In the genomic region with DNA sequence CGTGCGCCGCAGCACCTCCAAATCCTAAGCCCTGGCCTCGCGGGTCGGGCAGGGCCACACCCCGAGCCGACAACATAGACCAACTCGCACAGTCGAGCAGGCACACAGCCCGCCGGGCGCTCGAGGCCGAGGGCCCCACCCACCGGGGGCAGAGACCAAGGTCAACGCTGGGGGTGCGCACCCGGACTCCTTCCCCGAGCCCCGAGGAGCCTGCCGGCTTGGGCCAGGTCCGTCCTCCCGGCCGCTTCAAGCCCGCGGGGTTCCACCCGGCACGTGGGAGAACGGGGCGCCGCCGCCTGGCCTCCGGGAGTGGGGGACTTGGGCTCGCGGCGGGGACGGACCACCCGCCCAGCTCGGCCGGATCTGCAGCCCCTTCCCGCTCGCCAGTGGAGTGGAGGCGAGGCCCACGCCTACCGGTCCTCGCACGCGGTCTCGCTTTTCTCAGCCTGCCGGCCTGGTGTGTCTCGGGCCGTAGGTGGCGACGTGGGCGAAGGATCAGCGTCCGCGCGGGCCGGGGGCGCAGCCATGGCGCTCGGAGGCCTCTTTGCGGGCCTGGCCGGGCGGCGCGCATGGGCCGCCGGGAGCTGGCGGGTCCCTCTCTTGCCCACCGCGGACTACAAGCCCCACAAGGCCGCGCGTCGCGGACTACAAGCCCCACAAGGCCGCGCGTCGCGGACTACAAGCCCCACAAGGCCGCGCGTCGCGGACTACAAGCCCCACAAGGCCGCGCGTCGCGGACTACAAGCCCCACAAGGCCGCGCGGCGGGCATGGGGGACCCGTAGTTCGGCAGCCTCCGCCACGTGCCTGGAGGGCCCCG, we compare ENCODE assay signal across 1 cellular context.
TF ChIP-seq lines count a peak whose summit lies in the region.

A gene (minus strand): TSS at position 571 of the 818 bp plus-strand sequence. CDS start 44 bp downstream, at position 527.

TF ChIP-seq in HepG2, 621 proteins besides CTCF, POLR2A, EP300 and RAD21 (continued from another document and continues in another):
- TF ChIP-seq, protein P1, sequence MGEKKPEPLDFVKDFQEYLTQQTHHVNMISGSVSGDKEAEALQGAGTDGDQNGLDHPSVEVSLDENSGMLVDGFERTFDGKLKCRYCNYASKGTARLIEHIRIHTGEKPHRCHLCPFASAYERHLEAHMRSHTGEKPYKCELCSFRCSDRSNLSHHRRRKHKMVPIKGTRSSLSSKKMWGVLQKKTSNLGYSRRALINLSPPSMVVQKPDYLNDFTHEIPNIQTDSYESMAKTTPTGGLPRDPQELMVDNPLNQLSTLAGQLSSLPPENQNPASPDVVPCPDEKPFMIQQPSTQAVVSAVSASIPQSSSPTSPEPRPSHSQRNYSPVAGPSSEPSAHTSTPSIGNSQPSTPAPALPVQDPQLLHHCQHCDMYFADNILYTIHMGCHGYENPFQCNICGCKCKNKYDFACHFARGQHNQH (CRISPR knock-in tag; IDR thresholded peaks at IDR 0.05), result peak; percentile 99
- no peak; the same call in 1 of the 2 replicates for TF ChIP-seq SNAI1 (CRISPR knock-in tag; IDR thresholded peaks at IDR 0.05; ENCODE audit: borderline replicate concordance)
- peak; percentile 26 for TF ChIP-seq ZNF329 (CRISPR knock-in tag; IDR thresholded peaks at IDR 0.05; ENCODE audit: low read depth)
- TF ChIP-seq, protein P2, sequence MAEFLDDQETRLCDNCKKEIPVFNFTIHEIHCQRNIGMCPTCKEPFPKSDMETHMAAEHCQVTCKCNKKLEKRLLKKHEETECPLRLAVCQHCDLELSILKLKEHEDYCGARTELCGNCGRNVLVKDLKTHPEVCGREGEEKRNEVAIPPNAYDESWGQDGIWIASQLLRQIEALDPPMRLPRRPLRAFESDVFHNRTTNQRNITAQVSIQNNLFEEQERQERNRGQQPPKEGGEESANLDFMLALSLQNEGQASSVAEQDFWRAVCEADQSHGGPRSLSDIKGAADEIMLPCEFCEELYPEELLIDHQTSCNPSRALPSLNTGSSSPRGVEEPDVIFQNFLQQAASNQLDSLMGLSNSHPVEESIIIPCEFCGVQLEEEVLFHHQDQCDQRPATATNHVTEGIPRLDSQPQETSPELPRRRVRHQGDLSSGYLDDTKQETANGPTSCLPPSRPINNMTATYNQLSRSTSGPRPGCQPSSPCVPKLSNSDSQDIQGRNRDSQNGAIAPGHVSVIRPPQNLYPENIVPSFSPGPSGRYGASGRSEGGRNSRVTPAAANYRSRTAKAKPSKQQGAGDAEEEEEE (CRISPR knock-in tag; IDR thresholded peaks at IDR 0.05; ENCODE audit: borderline replicate concordance), result peak; percentile 94; the same call in 1 of the 2 replicates
- TF ChIP-seq, protein P3, sequence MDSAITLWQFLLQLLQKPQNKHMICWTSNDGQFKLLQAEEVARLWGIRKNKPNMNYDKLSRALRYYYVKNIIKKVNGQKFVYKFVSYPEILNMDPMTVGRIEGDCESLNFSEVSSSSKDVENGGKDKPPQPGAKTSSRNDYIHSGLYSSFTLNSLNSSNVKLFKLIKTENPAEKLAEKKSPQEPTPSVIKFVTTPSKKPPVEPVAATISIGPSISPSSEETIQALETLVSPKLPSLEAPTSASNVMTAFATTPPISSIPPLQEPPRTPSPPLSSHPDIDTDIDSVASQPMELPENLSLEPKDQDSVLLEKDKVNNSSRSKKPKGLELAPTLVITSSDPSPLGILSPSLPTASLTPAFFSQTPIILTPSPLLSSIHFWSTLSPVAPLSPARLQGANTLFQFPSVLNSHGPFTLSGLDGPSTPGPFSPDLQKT (CRISPR knock-in tag; IDR thresholded peaks at IDR 0.05; ENCODE audit: borderline replicate concordance), result peak; percentile 92
- peak; percentile 100 for TF ChIP-seq DMAP1 (CRISPR knock-in tag; IDR thresholded peaks at IDR 0.05)
- TF ChIP-seq CENPX (CRISPR knock-in tag; IDR thresholded peaks at IDR 0.05), result no peak; the same call in 1 of the 2 replicates
- TF ChIP-seq NFE2L2 (IDR thresholded peaks at IDR 0.05; ENCODE audit: low read length), result no peak
- peak; percentile 72; the same call in 1 of the 2 replicates for TF ChIP-seq ZNF879 (CRISPR knock-in tag; IDR thresholded peaks at IDR 0.05)
- TF ChIP-seq BRD4 (CRISPR knock-in tag; IDR thresholded peaks at IDR 0.05), result peak; percentile 100
- TF ChIP-seq, protein P4, sequence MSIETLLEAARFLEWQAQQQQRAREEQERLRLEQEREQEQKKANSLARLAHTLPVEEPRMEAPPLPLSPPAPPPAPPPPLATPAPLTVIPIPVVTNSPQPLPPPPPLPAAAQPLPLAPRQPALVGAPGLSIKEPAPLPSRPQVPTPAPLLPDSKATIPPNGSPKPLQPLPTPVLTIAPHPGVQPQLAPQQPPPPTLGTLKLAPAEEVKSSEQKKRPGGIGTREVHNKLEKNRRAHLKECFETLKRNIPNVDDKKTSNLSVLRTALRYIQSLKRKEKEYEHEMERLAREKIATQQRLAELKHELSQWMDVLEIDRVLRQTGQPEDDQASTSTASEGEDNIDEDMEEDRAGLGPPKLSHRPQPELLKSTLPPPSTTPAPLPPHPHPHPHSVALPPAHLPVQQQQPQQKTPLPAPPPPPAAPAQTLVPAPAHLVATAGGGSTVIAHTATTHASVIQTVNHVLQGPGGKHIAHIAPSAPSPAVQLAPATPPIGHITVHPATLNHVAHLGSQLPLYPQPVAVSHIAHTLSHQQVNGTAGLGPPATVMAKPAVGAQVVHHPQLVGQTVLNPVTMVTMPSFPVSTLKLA (IDR thresholded peaks at IDR 0.05), result peak; percentile 97
- TF ChIP-seq, protein P5, sequence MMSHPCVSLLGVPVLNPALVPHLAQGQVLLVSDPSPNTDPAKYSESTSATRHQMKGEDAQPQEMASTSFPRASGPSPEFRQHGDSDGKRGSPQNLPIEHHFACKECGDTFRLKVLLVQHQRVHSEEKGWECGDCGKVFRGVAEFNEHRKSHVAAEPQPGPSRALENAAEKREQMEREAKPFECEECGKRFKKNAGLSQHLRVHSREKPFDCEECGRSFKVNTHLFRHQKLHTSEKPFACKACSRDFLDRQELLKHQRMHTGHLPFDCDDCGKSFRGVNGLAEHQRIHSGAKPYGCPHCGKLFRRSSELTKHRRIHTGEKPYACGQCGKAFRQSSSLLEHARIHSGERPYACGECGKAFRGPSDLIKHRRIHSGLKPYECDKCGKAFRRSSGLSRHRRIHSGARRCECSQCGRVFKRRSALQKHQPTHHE (CRISPR knock-in tag; IDR thresholded peaks at IDR 0.05; ENCODE audit: borderline replicate concordance), result peak; percentile 100
- TF ChIP-seq ZNF577 (CRISPR knock-in tag; IDR thresholded peaks at IDR 0.05; ENCODE audit: borderline replicate concordance, low read depth), result peak; percentile 99
- peak; percentile 99 for TF ChIP-seq ZC3H13 (CRISPR knock-in tag; IDR thresholded peaks at IDR 0.05)
- peak; percentile 91 for TF ChIP-seq ZSCAN29 (CRISPR knock-in tag; conservative IDR thresholded peaks at IDR 0.05)
- peak; percentile 97 for TF ChIP-seq BRCA1 (CRISPR knock-in tag; IDR thresholded peaks at IDR 0.05)
- TF ChIP-seq RORA (CRISPR knock-in tag; IDR thresholded peaks at IDR 0.05), result peak; percentile 91; the same call in 1 of the 2 replicates
- TF ChIP-seq, protein P6, sequence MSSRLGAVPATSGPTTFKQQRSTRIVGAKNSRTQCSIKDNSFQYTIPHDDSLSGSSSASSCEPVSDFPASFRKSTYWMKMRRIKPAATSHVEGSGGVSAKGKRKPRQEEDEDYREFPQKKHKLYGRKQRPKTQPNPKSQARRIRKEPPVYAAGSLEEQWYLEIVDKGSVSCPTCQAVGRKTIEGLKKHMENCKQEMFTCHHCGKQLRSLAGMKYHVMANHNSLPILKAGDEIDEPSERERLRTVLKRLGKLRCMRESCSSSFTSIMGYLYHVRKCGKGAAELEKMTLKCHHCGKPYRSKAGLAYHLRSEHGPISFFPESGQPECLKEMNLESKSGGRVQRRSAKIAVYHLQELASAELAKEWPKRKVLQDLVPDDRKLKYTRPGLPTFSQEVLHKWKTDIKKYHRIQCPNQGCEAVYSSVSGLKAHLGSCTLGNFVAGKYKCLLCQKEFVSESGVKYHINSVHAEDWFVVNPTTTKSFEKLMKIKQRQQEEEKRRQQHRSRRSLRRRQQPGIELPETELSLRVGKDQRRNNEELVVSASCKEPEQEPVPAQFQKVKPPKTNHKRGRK (CRISPR knock-in tag; IDR thresholded peaks at IDR 0.05), result 0 out of 2 replicates have a peak, but pooled peaks have one; percentile 81
- TF ChIP-seq ZNF121 (CRISPR knock-in tag; IDR thresholded peaks at IDR 0.05), result peak; percentile 30
- TF ChIP-seq ZFP36 (IDR thresholded peaks at IDR 0.05; ENCODE audit: borderline replicate concordance, low read depth, low read length, partially characterized antibody), result no peak
- TF ChIP-seq ZNF563 (CRISPR knock-in tag; IDR thresholded peaks at IDR 0.05), result peak; percentile 97
- TF ChIP-seq DNMT1 (CRISPR knock-in tag; IDR thresholded peaks at IDR 0.05), result peak; percentile 98
- TF ChIP-seq ZNF768 (CRISPR knock-in tag; IDR thresholded peaks at IDR 0.05), result peak; percentile 85; the same call in 1 of the 2 replicates
- TF ChIP-seq ATRX (CRISPR knock-in tag; IDR thresholded peaks at IDR 0.05; ENCODE audit: borderline replicate concordance), result 0 out of 2 replicates have a peak, but pooled peaks have one; percentile 13
- TF ChIP-seq, protein P7, sequence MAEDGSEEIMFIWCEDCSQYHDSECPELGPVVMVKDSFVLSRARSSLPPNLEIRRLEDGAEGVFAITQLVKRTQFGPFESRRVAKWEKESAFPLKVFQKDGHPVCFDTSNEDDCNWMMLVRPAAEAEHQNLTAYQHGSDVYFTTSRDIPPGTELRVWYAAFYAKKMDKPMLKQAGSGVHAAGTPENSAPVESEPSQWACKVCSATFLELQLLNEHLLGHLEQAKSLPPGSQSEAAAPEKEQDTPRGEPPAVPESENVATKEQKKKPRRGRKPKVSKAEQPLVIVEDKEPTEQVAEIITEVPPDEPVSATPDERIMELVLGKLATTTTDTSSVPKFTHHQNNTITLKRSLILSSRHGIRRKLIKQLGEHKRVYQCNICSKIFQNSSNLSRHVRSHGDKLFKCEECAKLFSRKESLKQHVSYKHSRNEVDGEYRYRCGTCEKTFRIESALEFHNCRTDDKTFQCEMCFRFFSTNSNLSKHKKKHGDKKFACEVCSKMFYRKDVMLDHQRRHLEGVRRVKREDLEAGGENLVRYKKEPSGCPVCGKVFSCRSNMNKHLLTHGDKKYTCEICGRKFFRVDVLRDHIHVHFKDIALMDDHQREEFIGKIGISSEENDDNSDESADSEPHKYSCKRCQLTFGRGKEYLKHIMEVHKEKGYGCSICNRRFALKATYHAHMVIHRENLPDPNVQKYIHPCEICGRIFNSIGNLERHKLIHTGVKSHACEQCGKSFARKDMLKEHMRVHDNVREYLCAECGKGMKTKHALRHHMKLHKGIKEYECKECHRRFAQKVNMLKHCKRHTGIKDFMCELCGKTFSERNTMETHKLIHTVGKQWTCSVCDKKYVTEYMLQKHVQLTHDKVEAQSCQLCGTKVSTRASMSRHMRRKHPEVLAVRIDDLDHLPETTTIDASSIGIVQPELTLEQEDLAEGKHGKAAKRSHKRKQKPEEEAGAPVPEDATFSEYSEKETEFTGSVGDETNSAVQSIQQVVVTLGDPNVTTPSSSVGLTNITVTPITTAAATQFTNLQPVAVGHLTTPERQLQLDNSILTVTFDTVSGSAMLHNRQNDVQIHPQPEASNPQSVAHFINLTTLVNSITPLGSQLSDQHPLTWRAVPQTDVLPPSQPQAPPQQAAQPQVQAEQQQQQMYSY (CRISPR knock-in tag; IDR thresholded peaks at IDR 0.05), result peak; percentile 84
- TF ChIP-seq IKZF1 (IDR thresholded peaks at IDR 0.05), result no peak
- TF ChIP-seq, protein P8, sequence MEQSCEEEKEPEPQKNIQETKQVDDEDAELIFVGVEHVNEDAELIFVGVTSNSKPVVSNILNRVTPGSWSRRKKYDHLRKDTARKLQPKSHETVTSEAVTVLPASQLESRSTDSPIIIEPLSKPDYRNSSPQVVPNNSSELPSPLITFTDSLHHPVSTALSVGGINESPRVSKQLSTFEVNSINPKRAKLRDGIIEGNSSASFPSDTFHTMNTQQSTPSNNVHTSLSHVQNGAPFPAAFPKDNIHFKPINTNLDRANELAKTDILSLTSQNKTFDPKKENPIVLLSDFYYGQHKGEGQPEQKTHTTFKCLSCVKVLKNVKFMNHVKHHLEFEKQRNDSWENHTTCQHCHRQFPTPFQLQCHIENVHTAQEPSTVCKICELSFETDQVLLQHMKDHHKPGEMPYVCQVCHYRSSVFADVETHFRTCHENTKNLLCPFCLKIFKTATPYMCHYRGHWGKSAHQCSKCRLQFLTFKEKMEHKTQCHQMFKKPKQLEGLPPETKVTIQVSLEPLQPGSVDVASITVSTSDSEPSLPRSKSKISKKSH (CRISPR knock-in tag; IDR thresholded peaks at IDR 0.05; ENCODE audit: borderline replicate concordance), result peak; percentile 89; the same call in 1 of the 2 replicates
- peak; percentile 5; the same call in 1 of the 2 replicates for TF ChIP-seq SRF (IDR thresholded peaks at IDR 0.05; ENCODE audit: low read depth, low read length)
- peak; percentile 90 for TF ChIP-seq RFXANK (CRISPR knock-in tag; IDR thresholded peaks at IDR 0.05)
- 0 out of 2 replicates have a peak, but pooled peaks have one; percentile 15 for TF ChIP-seq TCF7 (IDR thresholded peaks at IDR 0.05; ENCODE audit: low read depth)
- TF ChIP-seq SNRNP70 (IDR thresholded peaks at IDR 0.05; ENCODE audit: low read depth, low read length), result no peak
- no peak for TF ChIP-seq NFRKB (IDR thresholded peaks at IDR 0.05)
- peak; percentile 96 for TF ChIP-seq ZC3H4 (CRISPR knock-in tag; IDR thresholded peaks at IDR 0.05; ENCODE audit: borderline replicate concordance)
- TF ChIP-seq, protein P9, sequence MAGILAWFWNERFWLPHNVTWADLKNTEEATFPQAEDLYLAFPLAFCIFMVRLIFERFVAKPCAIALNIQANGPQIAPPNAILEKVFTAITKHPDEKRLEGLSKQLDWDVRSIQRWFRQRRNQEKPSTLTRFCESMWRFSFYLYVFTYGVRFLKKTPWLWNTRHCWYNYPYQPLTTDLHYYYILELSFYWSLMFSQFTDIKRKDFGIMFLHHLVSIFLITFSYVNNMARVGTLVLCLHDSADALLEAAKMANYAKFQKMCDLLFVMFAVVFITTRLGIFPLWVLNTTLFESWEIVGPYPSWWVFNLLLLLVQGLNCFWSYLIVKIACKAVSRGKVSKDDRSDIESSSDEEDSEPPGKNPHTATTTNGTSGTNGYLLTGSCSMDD (CRISPR knock-in tag; IDR thresholded peaks at IDR 0.05), result peak; percentile 96
- no peak; the same call in 1 of the 2 replicates for TF ChIP-seq ZFP82 (CRISPR knock-in tag; IDR thresholded peaks at IDR 0.05; ENCODE audit: borderline replicate concordance)
- peak; percentile 97 for TF ChIP-seq MYC (CRISPR knock-in tag; IDR thresholded peaks at IDR 0.05; ENCODE audit: borderline replicate concordance)
- peak; percentile 67; the same call in 1 of the 2 replicates for TF ChIP-seq NR3C1 (CRISPR knock-in tag; IDR thresholded peaks at IDR 0.05)
- TF ChIP-seq, protein P10, sequence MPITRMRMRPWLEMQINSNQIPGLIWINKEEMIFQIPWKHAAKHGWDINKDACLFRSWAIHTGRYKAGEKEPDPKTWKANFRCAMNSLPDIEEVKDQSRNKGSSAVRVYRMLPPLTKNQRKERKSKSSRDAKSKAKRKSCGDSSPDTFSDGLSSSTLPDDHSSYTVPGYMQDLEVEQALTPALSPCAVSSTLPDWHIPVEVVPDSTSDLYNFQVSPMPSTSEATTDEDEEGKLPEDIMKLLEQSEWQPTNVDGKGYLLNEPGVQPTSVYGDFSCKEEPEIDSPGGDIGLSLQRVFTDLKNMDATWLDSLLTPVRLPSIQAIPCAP (CRISPR knock-in tag; IDR thresholded peaks at IDR 0.05; ENCODE audit: low read depth), result peak; percentile 97
- peak; percentile 92 for TF ChIP-seq XRCC5 (optimal IDR thresholded peaks at IDR 0.05; ENCODE audit: low read length)
- TF ChIP-seq ELF4 (CRISPR knock-in tag; IDR thresholded peaks at IDR 0.05; ENCODE audit: borderline replicate concordance), result peak; percentile 95
- peak; percentile 87 for TF ChIP-seq KMT2A (CRISPR knock-in tag; IDR thresholded peaks at IDR 0.05)
- TF ChIP-seq ZNF790 (CRISPR knock-in tag; IDR thresholded peaks at IDR 0.05; ENCODE audit: borderline replicate concordance), result peak; percentile 97
- peak; percentile 98 for TF ChIP-seq KAT7 (CRISPR knock-in tag; IDR thresholded peaks at IDR 0.05; ENCODE audit: borderline replicate concordance)
- TF ChIP-seq POLR2AphosphoS2 (IDR thresholded peaks at IDR 0.05; ENCODE audit: low read depth, low read length), result peak; percentile 89
- peak; percentile 98 for TF ChIP-seq NKX3-1 (CRISPR knock-in tag; IDR thresholded peaks at IDR 0.05)
